Comparison of ENCODE assay signal across 33 cellular contexts in the genomic region with DNA sequence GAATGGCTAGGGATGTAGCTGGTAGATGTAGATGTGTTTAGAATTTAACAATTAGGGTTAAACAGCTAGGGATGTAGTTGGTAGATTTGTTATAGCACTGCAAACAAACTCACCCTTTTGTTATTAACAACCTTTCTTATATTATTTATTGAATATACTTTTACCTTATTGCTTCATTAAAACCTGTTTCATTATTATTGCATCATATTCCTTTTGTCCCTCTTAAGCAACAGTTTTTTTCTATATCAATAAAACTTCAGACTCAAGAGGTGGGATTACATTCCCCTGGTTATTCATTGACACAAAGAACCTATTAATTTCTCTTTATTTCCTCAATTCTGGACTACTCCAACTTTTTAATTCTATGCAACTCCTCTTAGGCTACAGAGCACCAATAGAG.
"Had no signal": no experiment of that assay in that cellular context is flagged by ENCODE, and none has a peak within 500 bp of the region (broad histone marks: within the 10 kb centered on the region; RNA-seq: fewer than 3 reads in every experiment).

No MANE protein-coding gene starts in this region.

- H3K9me3 ChIP-seq: adrenal gland, body of pancreas, breast epithelium had no signal

- FAIRE-seq: astrocyte, TTC549 had no signal

- DNase-seq: activated B cell treated with CpG ODN at 0.5 μM for 24 hours; activated CD4-positive, alpha-beta memory T cell treated with anti-CD3 and anti-CD28 coated beads for 36 hours; activated CD4-positive, alpha-beta T cell treated with anti-CD3 and anti-CD28 coated beads for 4 hours; activated CD4-positive, alpha-beta T cell treated with anti-CD3 and anti-CD28 coated beads, Interleukin-2, amount 10 ng/mL, durations not matched to agents 24 days and 14 days; activated CD4-positive, alpha-beta T cell treated with anti-CD3 and anti-CD28 coated beads, Interleukin-2, amount 50 U/mL, for 1 hour; activated CD4-positive, alpha-beta T cell treated with anti-CD3 and anti-CD28 coated beads, Interleukin-2, amount 50 U/mL, for 4 hours; activated CD4-positive, CD25-positive, alpha-beta regulatory T cell treated with anti-CD3 and anti-CD28 coated beads, Interleukin-2, amount 50 U/mL, for 72 hours; activated CD8-positive, alpha-beta memory T cell treated with anti-CD3 and anti-CD28 coated beads, Interleukin-2, amount 50 U/mL, for 4 hours; activated CD8-positive, alpha-beta T cell treated with anti-CD3 and anti-CD28 coated beads for 36 hours; activated effector memory CD4-positive, alpha-beta T cell treated with anti-CD3 and anti-CD28 coated beads, Interleukin-2, amount 50 U/mL, for 16 hours; activated gamma-delta T cell treated with Interleukin-2 at 50 U/mL for 16 hours; activated naive CD4-positive, alpha-beta T cell; activated naive CD4-positive, alpha-beta T cell treated with anti-CD3 and anti-CD28 coated beads for 36 hours; activated naive CD4-positive, alpha-beta T cell treated with anti-CD3 and anti-CD28 coated beads, Interleukin-2, amount 50 U/mL, for 16 hours; activated naive CD8-positive, alpha-beta T cell treated with anti-CD3 and anti-CD28 coated beads for 36 hours; activated T-cell treated with anti-CD3 and anti-CD28 coated beads for 4 hours; activated T-cell treated with anti-CD3 and anti-CD28 coated beads, Interleukin-2, amount 50 U/mL, for 1 hour; activated T-cell treated with anti-CD3 and anti-CD28 coated beads, Interleukin-2, amount 50 U/mL, for 4 hours; activated T-cell treated with anti-CD3 and anti-CD28 coated beads, Interleukin-2, amount 50 U/mL, for 72 hours; adrenal gland; amniotic stem cell; aorta; body of pancreas; brain microvascular endothelial cell; central memory CD4-positive, alpha-beta T cell; T-helper 2 cell; T-helper 9 cell had no signal

- H3K4me1 ChIP-seq: adrenal gland, body of pancreas, breast epithelium had no signal

- H3K27ac ChIP-seq: adrenal gland, body of pancreas, brain microvascular endothelial cell, breast epithelium, VCaP had no signal

- H3K36me3 ChIP-seq: adrenal gland, brain microvascular endothelial cell, breast epithelium had no signal

- H3K27me3 ChIP-seq: adrenal gland, body of pancreas, brain microvascular endothelial cell, breast epithelium had no signal

- ATAC-seq: activated CD8-positive, alpha-beta T cell treated with anti-CD3 and anti-CD28 coated beads for 36 hours; activated naive CD4-positive, alpha-beta T cell treated with anti-CD3 and anti-CD28 coated beads, Interleukin-2, amount 50 U/mL, for 72 hours; activated T-cell treated with anti-CD3 and anti-CD28 coated beads, Interleukin-2, amount 50 U/mL, for 4 hours; activated T-cell treated with anti-CD3 and anti-CD28 coated beads, Interleukin-2, amount 50 U/mL, for 72 hours; activated T-helper 17 cell treated with anti-CD3 and anti-CD28 coated beads, Interleukin-2, amount 50 U/mL, for 72 hours; body of pancreas had no signal

- H3K4me3 ChIP-seq: adrenal gland, body of pancreas, breast epithelium had no signal
